ENCODE assay signal across 21 cellular contexts in genomic region chr2:137696916-137697315, GRCh38.
"Had no signal": no experiment of that assay in that cellular context is flagged by ENCODE, and none has a peak within 500 bp of the region (broad histone marks: within the 10 kb centered on the region; RNA-seq: fewer than 3 reads in every experiment).

No MANE protein-coding gene starts in this region.

- H3K4me1 ChIP-seq: SJCRH30 had no signal

- H3K9me3 ChIP-seq: SJCRH30 had no signal

- DNase-seq: Kasumi-1, MM.1S, NCI-H1092 treated with DMSO at 0.1 percent for 48 hours, NCI-H1436, NCI-H187, NCI-H2029, NCI-H2081 treated with DMSO at 0.1 percent for 48 hours, NCI-H2171, NCI-H226, NCI-H446, NCI-H510A, NCI-H524 treated with DMSO at 0.1 percent for 48 hours, NCI-H69, NCI-H774, RPMI8226, SHP77 treated with DMSO at 0.1 percent for 48 hours, SJCRH30 had no signal

- H3K4me3 ChIP-seq: K562, SJCRH30 had no signal

- H3K27ac ChIP-seq: HL-60, KMS-11, SJCRH30 had no signal

- H3K27me3 ChIP-seq: SJCRH30 had no signal

- ATAC-seq: K562, SK-N-SH treated with all-trans-retinoic acid at 6 μM for 48 hours had no signal
